Comparison of ENCODE assay signal across 8 cellular contexts in genomic region chr6:28589234-28589951, GRCh38.
A peak's percentile ranks its signal among the peaks of the same experiment; 100 is the strongest.
DNase-seq lines count a peak whose midpoint lies in the region; ATAC-seq, FAIRE-seq and TF ChIP-seq lines count a peak whose summit lies in the region.

No MANE protein-coding gene starts in this region.

- intact Hi-C loops in HepG2 (cut with micrococcal nuclease; ENCODE audit: unreplicated experiment): loop anchor here (1.0 to 5.0 kb wide), 7 partner anchors 68 to 697 kb away; partner anchors contain the start of genes ZKSCAN8 and ZSCAN12
- intact Hi-C loops in right lobe of liver (cut with DNase I): no loop called here
- intact Hi-C loops in uterus (cut with DNase I; ENCODE audit: low total_unique reads): no loop called here

- in situ Hi-C loops in HepG2 (cut with HindIII; ENCODE audit: extremely low pct_ligation_motif_present, low pct_unique_long_range_greater_than_20kb): loop anchor here (5.0 kb wide), 1 partner anchor 93 kb away; no protein-coding TSS in a partner anchor

- BruUV-seq in HepG2 (replicated peaks; lab: Mats Ljungman, UMichigan): TSS peak; percentile 99

- TF ChIP-seq POLR2A in HepG2 (IDR thresholded peaks at IDR 0.05; ENCODE audit: insufficient read depth in 1 of 2, low read depth in 2 of 2, low read length in 2 of 2): no peak
- TF ChIP-seq POLR2A in right lobe of liver (IDR thresholded peaks at IDR 0.05): no peak
- no peak for TF ChIP-seq POLR2A in uterus (IDR thresholded peaks at IDR 0.05)

- H3K4me1 ChIP-seq in HepG2 (ENCODE audit: insufficient read depth, low read length) (peaks cover 49% of the 10 kb centered on the region), right lobe of liver (peaks cover 0 to 5% (median 0%) of the 10 kb centered on the region in 4 donors), uterus (no peaks in the 10 kb centered on the region)

- CTCF ChIA-PET in HepG2 (lab: Yijun Ruan, JAX; ENCODE audit: low intra/inter-chr PET ratio, low total read pairs): no interaction called here

- POLR2A ChIA-PET in HepG2 (lab: Yijun Ruan, JAX): interaction anchor here (0.7 to 1.9 kb wide), 7 partner anchors 15 to 396 kb away, joined by 3 to 5 read pairs (median 4); no protein-coding TSS in a partner anchor

- H3K4me3 ChIP-seq in HepG2 (replicated peaks in 1 of 3; ENCODE audit: insufficient read depth in 1 of 3, low read depth in 2 of 3, low read length in 3 of 3) (peak overlapping the region; percentile 74 to 86 (median 82)), right lobe of liver (no peak overlapping the region), cardiac fibroblast (replicated peaks in 1 of 2; ENCODE audit: low read depth in 2 of 2, low read length in 2 of 2) (peak overlapping the region; percentile 26 to 30), uterus (peak overlapping the region in 1 of 2 donors; percentile 23)

- peak; percentile 29; the same call in 1 of the 2 replicates for TF ChIP-seq CTCF in HepG2 (CRISPR knock-in tag; IDR thresholded peaks at IDR 0.05)
- TF ChIP-seq CTCF in right lobe of liver (IDR thresholded peaks at IDR 0.05): no peak
- TF ChIP-seq CTCF in cardiac fibroblast (IDR thresholded peaks at IDR 0.05; ENCODE audit: low read depth, low read length): no peak
- TF ChIP-seq CTCF in uterus (IDR thresholded peaks at IDR 0.05): no peak

- no peaks in the 10 kb centered on the region; a peak in 1 of 5 replicates for H3K27me3 ChIP-seq in HepG2 (ENCODE audit: control insufficient read depth in 1 of 2, insufficient read depth in 2 of 2, low read length in 2 of 2)
- H3K27me3 ChIP-seq in right lobe of liver: peaks cover 0 to 20% of the 10 kb centered on the region in 2 donors
- H3K27me3 ChIP-seq in uterus: peaks cover 0 to 10% of the 10 kb centered on the region in 2 donors

- DNase-seq in HepG2 (ENCODE audit: low spot score): peak; percentile 95
- no peak for DNase-seq in right lobe of liver
- DNase-seq in RKO (ENCODE audit: low spot score): peak; percentile 96
- peak; percentile 89 to 98 for DNase-seq in cardiac fibroblast (ENCODE audit: low read depth in 2 of 2)
- peak; percentile 19 for DNase-seq in medulla oblongata (ENCODE audit: extremely low spot score)
- DNase-seq in uterus: peak; percentile 57 to 64

- peak overlapping the region; percentile 8 for H3K27ac ChIP-seq in HepG2 (ENCODE audit: extremely low read length, insufficient read depth, low read length)
- no peak overlapping the region for H3K27ac ChIP-seq in right lobe of liver
- H3K27ac ChIP-seq in uterus: peak overlapping the region in 1 of 2 donors; percentile 44

- peaks cover 4% of the 10 kb centered on the region for H3K79me2 ChIP-seq in HepG2 (ENCODE audit: insufficient read depth, low read length)

- peak overlapping the region; percentile 22 for H2AFZ ChIP-seq in HepG2 (ENCODE audit: low read length)

- WGBS in HepG2 (ENCODE audit: low lambda C conversion rate): 3% methylated on average over 34 of the region's 34 CpGs
- WGBS in right lobe of liver (ENCODE audit: insufficient coverage, low coverage, low lambda C conversion rate, missing lambda C conversion rate): 9% methylated on average over 31 of the region's 34 CpGs

- peak overlapping the region; percentile 93 for H3K4me2 ChIP-seq in HepG2 (ENCODE audit: low read depth, low read length)

- TF ChIP-seq EP300 in HepG2 (IDR thresholded peaks at IDR 0.05; ENCODE audit: low read depth in 2 of 2, low read length in 2 of 2) (peak in 1 of 2 experiments; percentile 43; a peak in 1 of 4 replicates), HepG2 (CRISPR knock-in tag; IDR thresholded peaks at IDR 0.05; ENCODE audit: borderline replicate concordance) (no peak)

- H4K20me1 ChIP-seq in HepG2 (ENCODE audit: insufficient read depth, low read length): no peaks in the 10 kb centered on the region

- H3K9me3 ChIP-seq in HepG2 (ENCODE audit: low read length) (no peaks in the 10 kb centered on the region), right lobe of liver (no peaks in the 10 kb centered on the region), uterus (no peaks in the 10 kb centered on the region)

- ATAC-seq in HepG2 (peak; percentile 68), right lobe of liver (no peak), HG03565 (IDR thresholded peaks at IDR 0.05; ENCODE audit: unreplicated experiment) (peak; percentile 47), HG02840 (IDR thresholded peaks at IDR 0.05; ENCODE audit: low FRiP score, unreplicated experiment) (no peak)

- H3K36me3 ChIP-seq in HepG2 (replicated peaks in 1 of 2; ENCODE audit: control insufficient read depth in 1 of 2, insufficient read depth in 2 of 2, low read length in 2 of 2) (no peaks in the 10 kb centered on the region), right lobe of liver (no peaks in the 10 kb centered on the region), uterus (no peaks in the 10 kb centered on the region)

- peak overlapping the region; percentile 40; the same call in 1 of the 2 replicates for H3K9ac ChIP-seq in HepG2 (ENCODE audit: insufficient read depth, low read depth, low read length)

- no peak for TF ChIP-seq RAD21 in HepG2 (CRISPR knock-in tag; IDR thresholded peaks at IDR 0.05)

- FAIRE-seq in HepG2 (lab: Jason Lieb, UNC): peak; percentile 99

TF ChIP-seq in HepG2, 621 proteins besides CTCF, POLR2A, EP300 and RAD21 (continues in another document):
- TF ChIP-seq TBL1XR1 (IDR thresholded peaks at IDR 0.05; ENCODE audit: borderline replicate concordance, low read length, partially characterized antibody) (peak; percentile 38), PHF21A (CRISPR knock-in tag; IDR thresholded peaks at IDR 0.05) (peak; percentile 89), GMEB1 (CRISPR knock-in tag; IDR thresholded peaks at IDR 0.05; ENCODE audit: borderline replicate concordance) (peak; percentile 36; the same call in 1 of the 2 replicates), SRSF1 (optimal IDR thresholded peaks at IDR 0.05; ENCODE audit: low read depth, low read length) (no peak), ZNF660 (CRISPR knock-in tag; IDR thresholded peaks at IDR 0.05; ENCODE audit: borderline replicate concordance, low read depth) (no peak), MATR3 (CRISPR knock-in tag; IDR thresholded peaks at IDR 0.05) (no peak), TRIM24 (CRISPR knock-in tag; IDR thresholded peaks at IDR 0.05) (no peak), ZNF180 (CRISPR knock-in tag; IDR thresholded peaks at IDR 0.05; ENCODE audit: borderline replicate concordance, low read depth) (0 out of 2 replicates have a peak, but pooled peaks have one; percentile 61), YY1 (IDR thresholded peaks at IDR 0.05; ENCODE audit: insufficient read depth, insufficient replicate concordance, low read depth, low read length) (peak; percentile 12), ZKSCAN8 (CRISPR knock-in tag; IDR thresholded peaks at IDR 0.05; ENCODE audit: borderline replicate concordance) (peak; percentile 90; the same call in 1 of the 2 replicates), U2AF2 (IDR thresholded peaks at IDR 0.05; ENCODE audit: low read depth, low read length) (no peak), ZC3H4 (CRISPR knock-in tag; IDR thresholded peaks at IDR 0.05; ENCODE audit: borderline replicate concordance) (no peak), HDAC1 (CRISPR knock-in tag; IDR thresholded peaks at IDR 0.05) (peak; percentile 74), CHD4 (IDR thresholded peaks at IDR 0.05; ENCODE audit: borderline replicate concordance, low read length) (peak; percentile 67; the same call in 1 of the 2 replicates), SOX13 (IDR thresholded peaks at IDR 0.05) (peak; percentile 50), SOX13 (CRISPR knock-in tag; conservative IDR thresholded peaks at IDR 0.05 in 1 of 2, IDR thresholded peaks at IDR 0.05 in 1 of 2) (peak in 1 of 2 experiments; percentile 81; a peak in 2 of 4 replicates), THAP7 (CRISPR knock-in tag; IDR thresholded peaks at IDR 0.05) (0 out of 2 replicates have a peak, but pooled peaks have one; percentile 33), ZSCAN29 (CRISPR knock-in tag; conservative IDR thresholded peaks at IDR 0.05) (peak; percentile 93; the same call in 1 of the 2 replicates), ZBTB1 (CRISPR knock-in tag; IDR thresholded peaks at IDR 0.05; ENCODE audit: borderline replicate concordance) (no peak), MXD1 (CRISPR knock-in tag; IDR thresholded peaks at IDR 0.05) (no peak)

Comparison
In these comparisons a context has a peak if more than half of its experiments do, and no peak if none do; other contexts are left out.
1. ATAC-seq: peak in HepG2 (single experiment) and HG03565 (single experiment); none in right lobe of liver (0 of 4) and HG02840 (single experiment).
2. DNase-seq: peak in HepG2 (single experiment), RKO (single experiment), cardiac fibroblast (2 of 2), medulla oblongata (single experiment) and uterus (2 of 2); none in right lobe of liver (0 of 3).
3. H3K4me3 ChIP-seq: peak in HepG2 (3 of 3) and cardiac fibroblast (2 of 2); none in right lobe of liver (0 of 3).